8 cellular contexts compared by ENCODE assay signal in the genomic region with DNA sequence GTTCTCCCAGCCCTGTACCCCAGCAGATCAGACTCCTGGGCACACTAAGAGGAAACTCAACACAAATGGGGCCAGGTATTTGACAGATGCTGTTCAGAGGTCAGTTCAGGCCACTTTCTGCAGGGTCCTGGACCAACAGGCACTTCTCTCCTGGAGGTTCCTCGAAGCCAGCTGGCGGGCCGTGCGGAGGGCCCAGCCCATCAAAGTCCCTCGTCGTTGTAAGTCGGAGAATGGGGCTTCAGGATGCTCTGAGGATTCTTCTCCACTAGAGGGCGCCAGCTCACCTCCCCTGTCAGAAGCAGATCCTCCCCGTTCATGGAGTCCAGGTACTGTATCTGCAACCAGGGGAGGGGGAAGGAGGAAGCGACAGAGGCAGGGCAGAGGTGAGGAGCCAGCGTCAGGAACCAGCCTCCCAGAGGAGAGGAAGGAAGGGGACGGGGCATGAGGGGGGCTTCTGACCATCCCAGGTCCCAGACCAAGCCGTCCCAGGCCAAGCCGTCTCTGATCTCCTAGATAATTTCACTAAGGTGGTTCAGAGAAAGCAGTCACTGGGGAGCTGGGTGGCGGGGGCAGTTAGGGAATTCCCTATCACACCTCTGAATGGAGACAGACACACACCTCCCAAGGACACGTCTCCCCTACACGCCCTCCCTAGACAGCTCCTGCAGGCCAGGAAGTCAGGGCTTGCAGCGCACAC.
DNase-seq lines count a peak whose midpoint lies in the region; ATAC-seq lines count a peak whose summit lies in the region.

No MANE protein-coding gene starts in this region.

- no peak overlapping the region for H3K27ac ChIP-seq in caudate nucleus (ENCODE audit: low read depth, low read length)

- ATAC-seq in HG03066 (IDR thresholded peaks at IDR 0.05; ENCODE audit: low read depth, unreplicated experiment) (peak; percentile 70), HG02852 (IDR thresholded peaks at IDR 0.05; ENCODE audit: unreplicated experiment) (no peak)
- peak; percentile 50 to 54 for ATAC-seq in activated CD4-positive, CD25-positive, alpha-beta regulatory T cell treated with anti-CD3 and anti-CD28 coated beads, Interleukin-2, amount 50 U/mL, for 24 hours

- DNase-seq in D341Med (ENCODE audit: low spot score): peak; percentile 88
- DNase-seq in NCI-H345 treated with DMSO at 0.1 percent for 48 hours (lab: John Stamatoyannopoulos, UW; ENCODE audit: unreplicated experiment): peak; percentile 90
- peak in 55 of 61 donors; percentile 7 to 82 (median 47) for DNase-seq in caudate nucleus (lab: John Stamatoyannopoulos, UW)
- peak; percentile 85 for DNase-seq in kidney glomerular epithelial cell (lab: John Stamatoyannopoulos, UW)
- DNase-seq in stimulated activated CD4-positive, alpha-beta T cell treated with anti-CD3 and anti-CD28 coated beads, Interleukin-2, amount 100 ng/mL, for 24 hours: peak; percentile 82 to 86
